Comparison of ENCODE assay signal across 8 cellular contexts in the genomic region with DNA sequence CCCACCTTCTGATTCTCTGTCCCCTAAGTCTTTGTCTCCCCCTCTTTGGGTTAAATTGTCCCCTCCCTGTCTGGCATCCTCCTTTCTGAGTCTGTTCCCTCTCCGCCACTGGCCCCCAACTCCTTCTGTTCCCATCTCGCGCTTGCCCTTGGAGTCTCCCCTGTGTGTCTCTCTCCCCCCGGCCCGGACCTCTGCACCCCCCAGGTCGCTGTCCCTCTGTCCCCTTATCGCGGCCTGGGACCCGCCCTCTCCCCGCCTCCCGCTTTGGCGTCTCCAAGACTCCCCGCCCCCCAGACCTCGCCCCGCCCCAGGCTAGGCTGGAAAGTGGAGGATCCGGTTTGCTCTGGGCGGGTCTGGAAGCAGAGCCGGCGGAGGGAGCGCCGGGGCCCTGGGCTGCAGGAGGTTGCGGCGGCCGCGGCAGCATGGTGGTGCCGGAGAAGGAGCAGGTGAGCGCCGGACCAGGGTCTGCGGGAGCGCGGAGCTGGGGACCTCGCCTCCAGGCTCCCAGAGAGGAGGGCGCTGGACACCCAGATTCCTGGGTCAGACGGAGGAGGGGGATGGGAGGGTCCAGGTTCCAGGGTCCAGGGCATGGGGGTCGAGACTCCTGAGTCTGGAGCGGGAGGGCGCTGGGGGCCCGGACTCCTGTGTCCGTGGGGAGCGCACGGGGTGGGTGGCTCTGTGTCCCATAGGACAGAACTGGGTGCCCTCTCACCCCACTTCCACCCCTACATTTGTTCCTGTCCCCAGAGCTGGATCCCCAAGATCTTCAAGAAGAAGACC. TPM values are rescaled to one million over a fixed set of nuclear protein-coding genes. Genes with fewer than 3 reads are reported as not detected.
DNase-seq lines count a peak whose midpoint lies in the region; ATAC-seq lines count a peak whose summit lies in the region.

Gene TRPM4 (plus strand): TSS at position 348 of the 780 bp plus-strand sequence. CDS start 75 bp downstream, at position 423.

- no peaks in the 10 kb centered on the region for H3K36me3 Mint-ChIP-seq in T-helper 2 cell treated with Interferon-gamma antibody and Interleukin-4, amounts not matched to agents 5 μg/mL and 100 μg/mL, for 36 hours (ENCODE audit: low read depth)

- peak within 1 kb of the TSS; percentile 96 to 100 (median 98) for H3K9ac ChIP-seq in skeletal muscle tissue (ENCODE audit: low read depth in 1 of 3, low read length in 3 of 3)

- no peaks in the 10 kb centered on the region for H3K9me3 ChIP-seq in skeletal muscle tissue (ENCODE audit: control insufficient read depth in 3 of 3, low read length in 3 of 3)

- DNase-seq in DMS53 (lab: John Stamatoyannopoulos, UW) (peak; percentile 94), NCI-H1105 treated with DMSO at 0.1 percent for 48 hours (lab: John Stamatoyannopoulos, UW) (peak; percentile 77), cerebellum (ENCODE audit: low spot score) (peak; percentile 85), islet precursor cell (peak; percentile 97)
- peak; percentile 53 for DNase-seq in T-helper 2 cell treated with Interferon-gamma antibody and Interleukin-4, amounts not matched to agents 5 μg/mL and 100 μg/mL, for 36 hours (ENCODE audit: low spot score)

- peaks cover 5% of the 10 kb centered on the region for H3K4me1 Mint-ChIP-seq in T-helper 2 cell treated with Interferon-gamma antibody and Interleukin-4, amounts not matched to agents 5 μg/mL and 100 μg/mL, for 36 hours (ENCODE audit: low read depth)

- H3K27ac ChIP-seq in skeletal muscle tissue (ENCODE audit: low read depth, low read length), result peak within 1 kb of the TSS; percentile 99

- H3K27me3 Mint-ChIP-seq in T-helper 2 cell treated with Interferon-gamma antibody and Interleukin-4, amounts not matched to agents 5 μg/mL and 100 μg/mL, for 36 hours (ENCODE audit: low read depth), result peaks cover 52% of the 10 kb centered on the region

- peak within 1 kb of the TSS; percentile 91 to 97 (median 93) for H3K4me3 ChIP-seq in skeletal muscle tissue (ENCODE audit: low read length in 3 of 3)

- H3K27ac Mint-ChIP-seq in T-helper 2 cell treated with Interferon-gamma antibody and Interleukin-4, amounts not matched to agents 5 μg/mL and 100 μg/mL, for 36 hours, result no peak within 1 kb of the TSS

- peaks cover 0 to 5% (median 0%) of the 10 kb centered on the region in 3 donors for H3K36me3 ChIP-seq in skeletal muscle tissue (ENCODE audit: control insufficient read depth in 3 of 3, insufficient read depth in 3 of 3, low read length in 3 of 3)

- no peaks in the 10 kb centered on the region for H3K27me3 ChIP-seq in skeletal muscle tissue (ENCODE audit: control insufficient read depth in 3 of 3, insufficient read depth in 3 of 3, low read length in 3 of 3)

- H3K4me3 Mint-ChIP-seq in T-helper 2 cell treated with Interferon-gamma antibody and Interleukin-4, amounts not matched to agents 5 μg/mL and 100 μg/mL, for 36 hours, result peak within 1 kb of the TSS; percentile 54

- ATAC-seq in GM21723 (IDR thresholded peaks at IDR 0.05; ENCODE audit: unreplicated experiment) (no peak), GM21529 (IDR thresholded peaks at IDR 0.05; ENCODE audit: unreplicated experiment) (no peak)

- no peaks in the 10 kb centered on the region for H3K9me3 Mint-ChIP-seq in T-helper 2 cell treated with Interferon-gamma antibody and Interleukin-4, amounts not matched to agents 5 μg/mL and 100 μg/mL, for 36 hours

- peaks cover 17 to 52% (median 48%) of the 10 kb centered on the region in 3 donors for H3K4me1 ChIP-seq in skeletal muscle tissue (ENCODE audit: control insufficient read depth in 3 of 3, insufficient read depth in 3 of 3, low read length in 3 of 3)

RNA-seq across cellular contexts. Expression of gene TRPM4, which starts in this region (rescaled TPM):
- total RNA-seq in cerebellum (5.7 TPM), skeletal muscle tissue (5.2 TPM)
